In genomic region chr5:121426153-121426552, GRCh38 we compare ENCODE assay signal across 25 cellular contexts.
"Had no signal": no experiment of that assay in that cellular context is flagged by ENCODE, and none has a peak within 500 bp of the region (broad histone marks: within the 10 kb centered on the region; RNA-seq: fewer than 3 reads in every experiment).

No MANE protein-coding gene starts in this region.

- H3K27ac Mint-ChIP-seq: dendritic cell treated with granulocyte-macrophage colony-stimulating factor and Interleukin-4, amounts not matched to agents 40 ng/mL and 50 ng/mL, for 4 days; effector memory CD8-positive, alpha-beta T cell; endodermal cell; mesothelial cell of epicardium; naive B cell; naive thymus-derived CD8-positive, alpha-beta T cell had no signal

- H3K9me3 Mint-ChIP-seq: endodermal cell had no signal

- DNase-seq: cortex of kidney; effector CD8-positive, alpha-beta T cell; effector memory CD8-positive, alpha-beta T cell; endodermal cell; erythroblast; esophagus squamous epithelium; foreskin fibroblast; foreskin melanocyte; gastrocnemius medialis; glutamatergic neuron; head of caudate nucleus; heart right ventricle; hippocampal formation; left cardiac atrium; left lung; left ventricle myocardium superior; lower lobe of right lung; mesenchymal stem cell; mucosa of descending colon; naive B cell; naive thymus-derived CD8-positive, alpha-beta T cell had no signal

- H3K27me3 Mint-ChIP-seq: dendritic cell treated with granulocyte-macrophage colony-stimulating factor and Interleukin-4, amounts not matched to agents 40 ng/mL and 50 ng/mL, for 4 days; effector memory CD8-positive, alpha-beta T cell; naive B cell; naive thymus-derived CD8-positive, alpha-beta T cell had no signal

- H3K4me3 ChIP-seq: esophagus squamous epithelium, gastrocnemius medialis, heart right ventricle, left lung, lower lobe of right lung, mucosa of descending colon had no signal

- H3K9me3 ChIP-seq: esophagus squamous epithelium, gastrocnemius medialis, heart right ventricle, lower lobe of right lung, mucosa of descending colon had no signal

- H3K27me3 ChIP-seq: esophagus squamous epithelium, gastrocnemius medialis, heart right ventricle, left lung had no signal

- H3K27ac ChIP-seq: epithelial cell of prostate, esophagus squamous epithelium, gastrocnemius medialis, heart right ventricle, left lung, lower lobe of right lung had no signal

- H3K36me3 ChIP-seq: esophagus squamous epithelium, gastrocnemius medialis, heart right ventricle, left lung, lower lobe of right lung had no signal

- H3K4me1 ChIP-seq: esophagus squamous epithelium, gastrocnemius medialis, heart right ventricle, left lung, lower lobe of right lung had no signal

- H3K4me3 Mint-ChIP-seq: dendritic cell treated with granulocyte-macrophage colony-stimulating factor and Interleukin-4, amounts not matched to agents 40 ng/mL and 50 ng/mL, for 4 days; effector memory CD8-positive, alpha-beta T cell; endodermal cell; mesothelial cell of epicardium; naive B cell; naive thymus-derived CD8-positive, alpha-beta T cell had no signal

- H3K4me1 Mint-ChIP-seq: naive B cell; naive thymus-derived CD8-positive, alpha-beta T cell had no signal

- H3K36me3 Mint-ChIP-seq: mesothelial cell of epicardium; naive B cell; naive thymus-derived CD8-positive, alpha-beta T cell had no signal

- ATAC-seq: effector memory CD8-positive, alpha-beta T cell; esophagus mucosa; gastrocnemius medialis; heart right ventricle; left cardiac atrium; left lung; left ventricle myocardium superior; lower lobe of right lung; mucosa of descending colon; naive thymus-derived CD8-positive, alpha-beta T cell had no signal
